ENCODE assay signal across 1 cellular context in genomic region chr20:3796477-3797225, GRCh38.
TF ChIP-seq lines count a peak whose summit lies in the region.

No MANE protein-coding gene starts in this region.

TF ChIP-seq in HepG2, 621 proteins besides CTCF, POLR2A, EP300 and RAD21 (continued from another document and continues in another):
- TF ChIP-seq ZBED4 (CRISPR knock-in tag; IDR thresholded peaks at IDR 0.05; ENCODE audit: borderline replicate concordance) (no peak), ZBTB20 (CRISPR knock-in tag; IDR thresholded peaks at IDR 0.05; ENCODE audit: borderline replicate concordance, low read depth) (0 out of 2 replicates have a peak, but pooled peaks have one; percentile 21), PAF1 (CRISPR knock-in tag; IDR thresholded peaks at IDR 0.05) (no peak), HINFP (CRISPR knock-in tag; IDR thresholded peaks at IDR 0.05; ENCODE audit: low read depth) (no peak), ZNF468 (CRISPR knock-in tag; IDR thresholded peaks at IDR 0.05) (no peak), NFE2L2 (IDR thresholded peaks at IDR 0.05; ENCODE audit: low read length) (no peak), USF2 (IDR thresholded peaks at IDR 0.05; ENCODE audit: low read depth, low read length) (no peak), USF2 (CRISPR knock-in tag; IDR thresholded peaks at IDR 0.05; ENCODE audit: borderline replicate concordance) (no peak), ZNF773 (CRISPR knock-in tag; IDR thresholded peaks at IDR 0.05; ENCODE audit: borderline replicate concordance) (no peak), THAP9 (CRISPR knock-in tag; IDR thresholded peaks at IDR 0.05; ENCODE audit: borderline replicate concordance) (no peak), ZFP37 (CRISPR knock-in tag; IDR thresholded peaks at IDR 0.05; ENCODE audit: borderline replicate concordance) (no peak), ZNF354B (CRISPR knock-in tag; IDR thresholded peaks at IDR 0.05) (no peak), KDM5A (IDR thresholded peaks at IDR 0.05; ENCODE audit: borderline replicate concordance, low read length) (peak; percentile 63; the same call in 1 of the 2 replicates), LBX2 (CRISPR knock-in tag; IDR thresholded peaks at IDR 0.05; ENCODE audit: borderline replicate concordance) (no peak; the same call in 1 of the 2 replicates), SKI (IDR thresholded peaks at IDR 0.05; ENCODE audit: partially characterized antibody) (no peak), ZNF12 (CRISPR knock-in tag; IDR thresholded peaks at IDR 0.05) (no peak), TMF1 (CRISPR knock-in tag; IDR thresholded peaks at IDR 0.05; ENCODE audit: low read depth) (no peak), ZNF605 (CRISPR knock-in tag; IDR thresholded peaks at IDR 0.05) (no peak), KLF16 (CRISPR knock-in tag; IDR thresholded peaks at IDR 0.05) (no peak), NKX3-1 (CRISPR knock-in tag; IDR thresholded peaks at IDR 0.05) (no peak), DMTF1 (CRISPR knock-in tag; IDR thresholded peaks at IDR 0.05) (no peak), TBX2 (CRISPR knock-in tag; IDR thresholded peaks at IDR 0.05; ENCODE audit: borderline replicate concordance) (no peak), ZNF710 (CRISPR knock-in tag; IDR thresholded peaks at IDR 0.05; ENCODE audit: borderline replicate concordance) (no peak), ERF (CRISPR knock-in tag; IDR thresholded peaks at IDR 0.05) (no peak), ZNF407 (CRISPR knock-in tag; IDR thresholded peaks at IDR 0.05; ENCODE audit: not compliant biosample characterization) (no peak), KLF11 (CRISPR knock-in tag; IDR thresholded peaks at IDR 0.05) (no peak), ZNF251 (CRISPR knock-in tag; IDR thresholded peaks at IDR 0.05) (no peak), ZNF691 (CRISPR knock-in tag; IDR thresholded peaks at IDR 0.05; ENCODE audit: borderline replicate concordance, low read depth) (no peak), TEF (CRISPR knock-in tag; IDR thresholded peaks at IDR 0.05) (no peak)
